ENCODE assay signal across 11 cellular contexts in the genomic region with DNA sequence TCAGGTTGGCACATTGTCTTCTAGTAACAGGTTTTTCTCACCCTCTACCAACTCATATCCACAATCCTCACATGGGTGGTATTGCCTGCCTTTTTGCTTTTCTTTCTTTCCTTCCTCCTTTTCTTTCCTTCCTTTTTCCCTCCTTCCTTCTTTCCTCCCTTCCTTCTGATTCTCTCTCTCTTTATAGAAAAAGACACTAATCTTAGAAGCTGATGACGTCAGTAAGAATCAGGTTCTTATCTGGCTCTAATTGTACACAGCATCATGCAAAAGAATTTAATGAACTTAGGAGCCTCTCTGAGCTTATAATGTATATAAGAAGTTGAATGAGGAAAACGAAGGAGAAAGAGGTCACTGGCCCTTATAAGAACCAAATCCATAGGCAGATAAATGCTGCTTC.
"Had no signal": no experiment of that assay in that cellular context is flagged by ENCODE, and none has a peak within 500 bp of the region (broad histone marks: within the 10 kb centered on the region; RNA-seq: fewer than 3 reads in every experiment).

No MANE protein-coding gene starts in this region.

- ATAC-seq: GM23338, HCT116 had no signal

- H3K9ac ChIP-seq: GM23248 had no signal

- H3K9me3 ChIP-seq: HAP-1 had no signal

- DNase-seq: GM23248, GOT3, H7, H9, HCEC 1CT, HFFc6 had no signal

- H3K36me3 ChIP-seq: HAP-1 had no signal

- H3K4me1 Mint-ChIP-seq: H9 had no signal

- H3K4me2 ChIP-seq: GM23338 had no signal

- H2AFZ ChIP-seq: GM23248, GM23338 had no signal

- H3K27ac Mint-ChIP-seq: GM23338, H9, HFFc6 had no signal

- H3K9me3 Mint-ChIP-seq: GM23338, H9 had no signal

- FAIRE-seq: H1, H54 had no signal

- H3K27ac ChIP-seq: GM23248 had no signal

- H3K4me1 ChIP-seq: HAP-1 had no signal

- H3K4me3 Mint-ChIP-seq: GM23338, H9, HFFc6 had no signal

- H3K4me3 ChIP-seq: GM23248, GM23338, HAP-1 had no signal
